In genomic region chr12:27818421-27818918, GRCh38 we compare ENCODE assay signal across 1 cellular context.
TF ChIP-seq lines count a peak whose summit lies in the region.

No MANE protein-coding gene starts in this region.

TF ChIP-seq in HepG2, 621 proteins besides CTCF, POLR2A, EP300 and RAD21 (continued from another document):
- TF ChIP-seq BCL3 (CRISPR knock-in tag; IDR thresholded peaks at IDR 0.05) (no peak), ZGPAT (CRISPR knock-in tag; IDR thresholded peaks at IDR 0.05) (no peak), MEIS1 (CRISPR knock-in tag; IDR thresholded peaks at IDR 0.05; ENCODE audit: borderline replicate concordance) (peak; percentile 28; the same call in 1 of the 2 replicates), MED1 (CRISPR knock-in tag; IDR thresholded peaks at IDR 0.05) (peak; percentile 80), SALL1 (CRISPR knock-in tag; IDR thresholded peaks at IDR 0.05) (peak; percentile 60; the same call in 1 of the 2 replicates), HNRNPL (IDR thresholded peaks at IDR 0.05; ENCODE audit: low read depth, low read length) (no peak), NCOA5 (CRISPR knock-in tag; IDR thresholded peaks at IDR 0.05) (no peak), ZNF460 (CRISPR knock-in tag; IDR thresholded peaks at IDR 0.05; ENCODE audit: borderline replicate concordance) (no peak), NFE2L1 (CRISPR knock-in tag; IDR thresholded peaks at IDR 0.05; ENCODE audit: borderline replicate concordance) (0 out of 2 replicates have a peak, but pooled peaks have one; percentile 26), ZBTB7B (CRISPR knock-in tag; IDR thresholded peaks at IDR 0.05) (no peak), ZNF839 (CRISPR knock-in tag; IDR thresholded peaks at IDR 0.05; ENCODE audit: borderline replicate concordance) (no peak), ISL2 (CRISPR knock-in tag; IDR thresholded peaks at IDR 0.05) (no peak), ZNF724P (CRISPR knock-in tag; IDR thresholded peaks at IDR 0.05; ENCODE audit: borderline replicate concordance) (no peak), PLSCR1 (CRISPR knock-in tag; IDR thresholded peaks at IDR 0.05; ENCODE audit: borderline replicate concordance) (no peak), GABPB1 (CRISPR knock-in tag; IDR thresholded peaks at IDR 0.05) (peak; percentile 30; the same call in 1 of the 2 replicates), TFDP2 (CRISPR knock-in tag; IDR thresholded peaks at IDR 0.05) (no peak), ZNF687 (CRISPR knock-in tag; IDR thresholded peaks at IDR 0.05) (peak; percentile 66), ZSCAN30 (CRISPR knock-in tag; IDR thresholded peaks at IDR 0.05) (no peak)
